8 cellular contexts compared by ENCODE assay signal in the genomic region with DNA sequence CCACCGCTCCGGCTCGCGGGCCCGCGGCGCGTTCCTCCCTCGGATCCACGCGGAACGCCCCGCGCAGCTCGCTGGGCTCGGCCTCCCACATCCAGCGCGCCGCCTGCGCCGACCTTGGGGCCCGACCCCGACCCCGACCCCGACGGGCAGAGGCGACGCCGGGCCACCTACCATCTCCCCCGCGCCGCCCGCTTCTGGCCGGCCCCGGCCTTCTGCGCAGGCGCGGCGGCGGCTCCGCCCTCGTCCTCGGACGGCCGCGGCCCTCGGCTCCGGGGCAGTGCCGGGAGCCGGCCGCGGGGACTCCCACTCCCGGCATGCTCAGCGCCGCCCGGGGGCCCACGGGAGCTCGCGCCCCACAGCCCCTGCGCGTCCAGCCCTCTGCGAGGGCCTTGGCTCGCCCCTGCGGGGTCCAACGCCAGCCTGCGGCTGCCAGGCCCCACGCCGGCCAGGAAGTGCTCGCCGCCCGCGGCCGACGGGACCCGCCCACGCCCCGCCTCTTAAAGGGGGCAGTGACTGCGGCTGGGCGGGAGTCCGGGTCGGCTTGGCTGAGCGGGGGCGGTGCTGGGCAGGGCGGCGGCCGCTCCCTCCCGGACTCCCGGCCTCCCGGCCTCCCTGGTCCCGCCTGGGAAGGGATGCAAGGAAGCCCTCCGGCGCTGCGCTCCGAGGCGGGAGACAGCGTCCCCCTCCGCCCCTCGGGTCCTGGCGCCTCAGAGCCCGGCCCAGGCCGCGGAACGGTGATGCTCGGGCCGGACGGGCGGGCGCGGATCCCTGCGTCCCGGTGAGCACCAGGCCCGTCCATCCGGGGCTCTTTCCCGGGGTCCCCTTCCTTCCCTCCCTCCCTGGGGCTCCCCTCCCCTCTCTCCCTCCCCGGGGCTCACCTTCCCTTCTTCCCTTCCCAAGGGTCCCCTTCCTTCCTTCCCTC. TPM values are rescaled to one million over a fixed set of nuclear protein-coding genes. Genes with fewer than 3 reads are reported as not detected.
DNase-seq lines count a peak whose midpoint lies in the region; TF ChIP-seq lines count a peak whose summit lies in the region.

DCUN1D2 (minus strand) TSS at position 216 of the 922 bp plus-strand sequence; CDS start at position 174, 42 bp downstream.

- POLR2A ChIA-PET in OCI-LY7 (lab: Charles Lee) = no interaction called here

- H3K4me1 ChIP-seq in OCI-LY7 (ENCODE audit: insufficient read depth, low read length, poor library complexity, severe bottlenecking) (peaks cover 42% of the 10 kb centered on the region), muscle layer of colon (ENCODE audit: insufficient read depth, low read length) (peaks cover 67% of the 10 kb centered on the region)

- H3K9me3 ChIP-seq in OCI-LY7 (ENCODE audit: low read length) (no peaks in the 10 kb centered on the region), muscle layer of colon (ENCODE audit: low read length) (no peaks in the 10 kb centered on the region)

- peak; percentile 75 for TF ChIP-seq POLR2A in erythroblast (IDR thresholded peaks at IDR 0.05; ENCODE audit: low read length)

- CTCF ChIA-PET in OCI-LY7 (lab: Charles Lee; ENCODE audit: unreplicated experiment) = no interaction called here

- intact Hi-C loops in OCI-LY7 (cut with micrococcal nuclease; ENCODE audit: unreplicated experiment) = loop anchor here (1.0 kb wide), 1 partner anchor 193 kb away; the partner anchor contains the start of gene LAMP1

- in situ Hi-C loops in Caki2 (cut with HindIII; ENCODE audit: low pct_unique_long_range_greater_than_20kb, low sequenced_read_pairs) = no loop called here

- peaks cover 30% of the 10 kb centered on the region for H3K79me2 ChIP-seq in OCI-LY7 (ENCODE audit: insufficient read depth, low read depth, low read length)

- DNase-seq in Caki2 (ENCODE audit: low read depth) = peak; percentile 96
- DNase-seq in GM20000 (ENCODE audit: low spot score) = peak; percentile 99
- DNase-seq in HS-5 (ENCODE audit: low read depth) = peak; percentile 31
- DNase-seq in OCI-LY7 (ENCODE audit: low spot score) = peak; percentile 71
- peak; percentile 48 for DNase-seq in activated T-cell treated with anti-CD3 and anti-CD28 coated beads for 4 hours
- peak; percentile 91 to 95 for DNase-seq in erythroblast (lab: John Stamatoyannopoulos, UW)
- DNase-seq in stimulated activated CD8-positive, alpha-beta memory T cell treated with anti-CD3 and anti-CD28 coated beads, Interleukin-7, amount 100 ng/mL, for 1 hour (ENCODE audit: low read depth in 2 of 2) = peak; percentile 49 to 53

- peak within 1 kb of the TSS; percentile 82 for H3K4me3 ChIP-seq in OCI-LY7 (ENCODE audit: low read depth, low read length, poor library complexity, severe bottlenecking)
- peak within 1 kb of the TSS; percentile 72 to 78 for H3K4me3 ChIP-seq in muscle layer of colon (ENCODE audit: low read depth in 1 of 2, low read length in 2 of 2)

- H4K20me1 ChIP-seq in OCI-LY7 (ENCODE audit: insufficient read depth, low read length) = peaks cover 32% of the 10 kb centered on the region; the same call in 1 of the 2 replicates

- H3K9ac ChIP-seq in muscle layer of colon (ENCODE audit: low read length) = peak within 1 kb of the TSS; percentile 85

- TF ChIP-seq CTCF in GM20000 (IDR thresholded peaks at IDR 0.05; ENCODE audit: extremely low read depth, missing control alignments) (no peak), OCI-LY7 (conservative IDR thresholded peaks at IDR 0.05; ENCODE audit: low read length) (no peak)

- H3K36me3 ChIP-seq in OCI-LY7 (ENCODE audit: insufficient read depth, low read length) = peaks cover 6% of the 10 kb centered on the region
- peaks cover under 1% of the 10 kb centered on the region for H3K36me3 ChIP-seq in muscle layer of colon (ENCODE audit: insufficient read depth, low read length)

- H3K27me3 ChIP-seq in muscle layer of colon (ENCODE audit: control insufficient read depth in 1 of 2, insufficient read depth in 2 of 2, low read length in 2 of 2) = no peaks in the 10 kb centered on the region

- H3K9me2 ChIP-seq in OCI-LY7 (ENCODE audit: insufficient read depth, low read length) = no peaks in the 10 kb centered on the region

- H3K4me2 ChIP-seq in OCI-LY7 (ENCODE audit: low read length) = peak within 1 kb of the TSS; percentile 100

- H3K27ac ChIP-seq in OCI-LY7 (ENCODE audit: low read depth, low read length, poor library complexity, severe bottlenecking) = no peak within 1 kb of the TSS
- peak within 1 kb of the TSS; percentile 92 for H3K27ac ChIP-seq in muscle layer of colon (ENCODE audit: low read depth, low read length)

- peak within 1 kb of the TSS; percentile 64 for H2AFZ ChIP-seq in OCI-LY7 (ENCODE audit: low read length)

- BruUV-seq in OCI-LY7 (replicated peaks; lab: Mats Ljungman, UMichigan) = no TSS peak

RNA-seq across cellular contexts. Expression of gene DCUN1D2, which starts in this region (rescaled TPM):
- total RNA-seq in Caki2 (2014; rRNA removed; shearing (Covaris generic); ENCODE audit: low replicate concordance) = 0.78 and 4.1 TPM in 2 replicates
- 9.2 and 13.4 TPM in 2 replicates for total RNA-seq in OCI-LY7 (2014; rRNA removed; shearing (Covaris generic))
- total RNA-seq in OCI-LY7 (2022) = 12.8 and 16.5 TPM in 2 replicates

Comparison
In these comparisons a context has a peak if more than half of its experiments do, and no peak if none do; other contexts are left out.
1. DNase-seq: peak in every context shown above with its lines; median percentile 99 in GM20000; 96 in Caki2; 93 in erythroblast; 71 in OCI-LY7; 51 in stimulated activated CD8-positive, alpha-beta memory T cell treated with anti-CD3 and anti-CD28 coated beads, Interleukin-7, amount 100 ng/mL, for 1 hour; 48 in activated T-cell treated with anti-CD3 and anti-CD28 coated beads for 4 hours; 31 in HS-5.